ENCODE assay signal across 21 cellular contexts in genomic region chr11:37630866-37631265, GRCh38.
"Had no signal": no experiment of that assay in that cellular context is flagged by ENCODE, and none has a peak within 500 bp of the region (broad histone marks: within the 10 kb centered on the region; RNA-seq: fewer than 3 reads in every experiment).

No MANE protein-coding gene starts in this region.

- H3K4me1 ChIP-seq: foreskin keratinocyte, right atrium auricular region, sigmoid colon, testis, tibial nerve, upper lobe of right lung, vagina had no signal

- H3K4me3 ChIP-seq: hepatocyte, right atrium auricular region, sigmoid colon, skin epidermis, testis, tibial nerve, upper lobe of right lung, vagina had no signal

- H3K9me3 ChIP-seq: right atrium auricular region, sigmoid colon, testis, tibial nerve, upper lobe of right lung, vagina had no signal

- H2AFZ ChIP-seq: hepatocyte had no signal

- H3K36me3 ChIP-seq: right atrium auricular region, sigmoid colon, tibial nerve, upper lobe of right lung, vagina had no signal

- H3K4me3 Mint-ChIP-seq: neural crest cell; stimulated activated naive B cell treated with anti-CD40 and anti-IgM and Interleukin-4, amounts not matched to agents 10 μg/mL and 1 μg/mL and 100 μg/mL, for 72 hours; stimulated activated naive CD8-positive, alpha-beta T cell treated with anti-CD3 and anti-CD28 coated beads, Interleukin-15, amount 100 ng/mL, for 72 hours had no signal

- H3K9me3 Mint-ChIP-seq: stimulated activated naive CD8-positive, alpha-beta T cell treated with anti-CD3 and anti-CD28 coated beads, Interleukin-15, amount 100 ng/mL, for 72 hours had no signal

- H3K4me1 Mint-ChIP-seq: naive thymus-derived CD4-positive, alpha-beta T cell; neural crest cell; stimulated activated naive B cell treated with anti-CD40 and anti-IgM and Interleukin-4, amounts not matched to agents 10 μg/mL and 1 μg/mL and 100 μg/mL, for 72 hours; stimulated activated naive CD8-positive, alpha-beta T cell treated with anti-CD3 and anti-CD28 coated beads, Interleukin-15, amount 100 ng/mL, for 72 hours had no signal

- ATAC-seq: foreskin keratinocyte; naive thymus-derived CD4-positive, alpha-beta T cell; stimulated activated naive B cell treated with anti-CD40 and anti-IgM and Interleukin-4, amounts not matched to agents 10 μg/mL and 1 μg/mL and 100 μg/mL, for 72 hours; stimulated activated naive CD8-positive, alpha-beta T cell treated with anti-CD3 and anti-CD28 coated beads, Interleukin-15, amount 100 ng/mL, for 72 hours; upper lobe of right lung had no signal

- H3K27ac ChIP-seq: foreskin keratinocyte, hepatocyte, right atrium auricular region, sigmoid colon, skin epidermis, testis, tibial nerve, upper lobe of right lung, vagina had no signal

- H3K27me3 Mint-ChIP-seq: naive thymus-derived CD4-positive, alpha-beta T cell; stimulated activated naive B cell treated with anti-CD40 and anti-IgM and Interleukin-4, amounts not matched to agents 10 μg/mL and 1 μg/mL and 100 μg/mL, for 72 hours; stimulated activated naive CD8-positive, alpha-beta T cell treated with anti-CD3 and anti-CD28 coated beads, Interleukin-15, amount 100 ng/mL, for 72 hours had no signal

- H3K79me2 ChIP-seq: hepatocyte had no signal

- H3K27me3 ChIP-seq: foreskin keratinocyte, hepatocyte, right atrium auricular region, sigmoid colon, testis, tibial nerve, upper lobe of right lung, vagina had no signal

- H3K4me2 ChIP-seq: hepatocyte had no signal

- DNase-seq: dermis blood vessel endothelial cell; erythroblast; kidney glomerular epithelial cell; naive thymus-derived CD4-positive, alpha-beta T cell; posterior cingulate gyrus; sigmoid colon; stimulated activated CD4-positive, alpha-beta T cell treated with anti-CD3 and anti-CD28 coated beads, Interleukin-2, amount 100 ng/mL, for 24 hours; stimulated activated CD4-positive, alpha-beta T cell treated with anti-CD3 and anti-CD28 coated beads, Interleukin-4, amount 100 ng/mL, for 4 hours; stimulated activated naive B cell treated with anti-CD40 and anti-IgM and Interleukin-4, amounts not matched to agents 10 μg/mL and 1 μg/mL and 100 μg/mL, for 72 hours; stimulated activated naive CD8-positive, alpha-beta T cell treated with anti-CD3 and anti-CD28 coated beads, Interleukin-15, amount 100 ng/mL, for 72 hours; testis; upper lobe of right lung had no signal

- H3K36me3 Mint-ChIP-seq: naive thymus-derived CD4-positive, alpha-beta T cell; stimulated activated naive B cell treated with anti-CD40 and anti-IgM and Interleukin-4, amounts not matched to agents 10 μg/mL and 1 μg/mL and 100 μg/mL, for 72 hours had no signal

- H3K27ac Mint-ChIP-seq: naive thymus-derived CD4-positive, alpha-beta T cell; stimulated activated naive B cell treated with anti-CD40 and anti-IgM and Interleukin-4, amounts not matched to agents 10 μg/mL and 1 μg/mL and 100 μg/mL, for 72 hours; stimulated activated naive CD8-positive, alpha-beta T cell treated with anti-CD3 and anti-CD28 coated beads, Interleukin-15, amount 100 ng/mL, for 72 hours had no signal

- FAIRE-seq: endothelial cell of umbilical vein, islet of Langerhans had no signal
